ENCODE assay signal across 19 cellular contexts in genomic region chr4:79574741-79575451, GRCh38.
DNase-seq lines count a peak whose midpoint lies in the region; ATAC-seq and TF ChIP-seq lines count a peak whose summit lies in the region.
"Had no signal": no experiment of that assay in that cellular context is flagged by ENCODE, and none has a peak within 500 bp of the region (broad histone marks: within the 10 kb centered on the region; RNA-seq: fewer than 3 reads in every experiment).

No MANE protein-coding gene starts in this region.

- H3K79me1 ChIP-seq in trophoblast cell (ENCODE audit: low read length) = no peaks in the 10 kb centered on the region

- H3K27ac ChIP-seq in esophagus muscularis mucosa (replicated peaks in 1 of 4) = peak overlapping the region; percentile 28 to 65 (median 60)
- H3K27ac ChIP-seq in trophoblast cell (ENCODE audit: low read depth, low read length) = no peak overlapping the region
- H3K27ac ChIP-seq in tibial artery = peak overlapping the region; percentile 68 to 70
- H3K27ac ChIP-seq: Peyer's patch had no signal

- no peak overlapping the region for H2BK5ac ChIP-seq in trophoblast cell (ENCODE audit: low read depth, low read length, poor library complexity)

- H3K27me3 ChIP-seq in esophagus muscularis mucosa (no peaks in the 10 kb centered on the region), trophoblast cell (ENCODE audit: insufficient read depth, low read length) (no peaks in the 10 kb centered on the region), tibial artery (no peaks in the 10 kb centered on the region)
- H3K27me3 ChIP-seq: Peyer's patch had no signal

- H4K12ac ChIP-seq in trophoblast cell (ENCODE audit: low read depth, low read length) = no peak overlapping the region

- intact Hi-C loops in esophagus muscularis mucosa (cut with DNase I) (loop anchor here (5.0 kb wide), 1 partner anchor 538 kb away; no protein-coding TSS in a partner anchor), tibial artery (cut with DNase I; ENCODE audit: low total_unique reads) (loop anchor here (10.0 kb wide), 1 partner anchor 620 kb away; no protein-coding TSS in a partner anchor)

- H3K18ac ChIP-seq in trophoblast cell (ENCODE audit: low read length) = no peak overlapping the region

- no peak overlapping the region for H2AFZ ChIP-seq in trophoblast cell (ENCODE audit: insufficient read depth, low read length, poor library complexity)

- TF ChIP-seq EP300 in esophagus muscularis mucosa (IDR thresholded peaks at IDR 0.05) = no peak

- H3K14ac ChIP-seq in trophoblast cell (ENCODE audit: low read length) = no peak overlapping the region

- no peak overlapping the region for H4K8ac ChIP-seq in trophoblast cell (ENCODE audit: low read depth, low read length)

- 89% methylated on average over 7 of the region's 7 CpGs for WGBS in esophagus muscularis mucosa
- no CpG with 5 or more reads among the region's 7 CpGs for WGBS in trophoblast cell (ENCODE audit: extremely low coverage, insufficient coverage, insufficient read length)

- H3K36me3 ChIP-seq in esophagus muscularis mucosa = no peaks in the 10 kb centered on the region
- no peaks in the 10 kb centered on the region for H3K36me3 ChIP-seq in trophoblast cell (ENCODE audit: control insufficient read depth in 1 of 2, insufficient read depth in 2 of 2, low read length in 2 of 2)
- no peaks in the 10 kb centered on the region for H3K36me3 ChIP-seq in tibial artery
- H3K36me3 ChIP-seq: Peyer's patch had no signal

- TF ChIP-seq CTCF in esophagus muscularis mucosa (IDR thresholded peaks at IDR 0.05) = no peak
- no peak for TF ChIP-seq CTCF in tibial artery (IDR thresholded peaks at IDR 0.05)

- no peaks in the 10 kb centered on the region for H3K79me2 ChIP-seq in trophoblast cell (ENCODE audit: control insufficient read depth, insufficient read depth, low read length, poor library complexity)

- peaks cover 0 to 30% (median 23%) of the 10 kb centered on the region in 4 donors for H3K4me1 ChIP-seq in esophagus muscularis mucosa
- H3K4me1 ChIP-seq in trophoblast cell (ENCODE audit: control insufficient read depth in 1 of 2, insufficient read depth in 2 of 2, low read length in 2 of 2) = peaks cover 2 to 4% of the 10 kb centered on the region in 2 experiments
- H3K4me1 ChIP-seq in tibial artery = peaks cover 0 to 31% (median 15%) of the 10 kb centered on the region in 4 donors

- TF ChIP-seq POLR2A in esophagus muscularis mucosa (IDR thresholded peaks at IDR 0.05; ENCODE audit: low read depth) = no peak

- peak overlapping the region; percentile 19 for H3K4me2 ChIP-seq in trophoblast cell (ENCODE audit: low read length)

- no peak overlapping the region for H2BK120ac ChIP-seq in trophoblast cell (ENCODE audit: insufficient read depth, low read length, poor library complexity)

- H3K9me3 ChIP-seq in esophagus muscularis mucosa (no peaks in the 10 kb centered on the region), trophoblast cell (ENCODE audit: insufficient read depth, low read depth, low read length) (no peaks in the 10 kb centered on the region), tibial artery (no peaks in the 10 kb centered on the region)
- H3K9me3 ChIP-seq: Peyer's patch had no signal

- H3K23ac ChIP-seq in trophoblast cell (ENCODE audit: low read length) = no peak overlapping the region

- no peak overlapping the region for H3K9ac ChIP-seq in trophoblast cell (ENCODE audit: low read length)

- no peak overlapping the region for H2AK5ac ChIP-seq in trophoblast cell (ENCODE audit: low read length)

- no peak overlapping the region for H2BK12ac ChIP-seq in trophoblast cell (ENCODE audit: low read length)

- H4K91ac ChIP-seq in trophoblast cell (ENCODE audit: low read depth, low read length) = no peak overlapping the region

- peak; percentile 36 for DNase-seq in OCI-M1 (lab: John Stamatoyannopoulos, UW)
- DNase-seq in esophagus muscularis mucosa (ENCODE audit: extremely low spot score) = no peak
- DNase-seq in trophoblast cell = peak; percentile 86 to 97
- no peak for DNase-seq in tibial artery
- no peak for DNase-seq in activated effector memory CD4-positive, alpha-beta T cell treated with Interleukin-2 at 50 U/mL for 16 hours
- no peak for DNase-seq in activated T-cell treated with anti-CD3 and anti-CD28 coated beads, Interleukin-2, amount 50 U/mL, for 48 hours
- DNase-seq: CD4-positive, alpha-beta memory T cell; DND-41; GF-D8; GOT3; KBM-7; NCI-H1048; NCI-H146; NCI-H2107; NCI-H345; NCI-H69; Peyer's patch; SIG-M5 had no signal

- H3K4ac ChIP-seq in trophoblast cell (ENCODE audit: low read depth, low read length) = no peak overlapping the region

- ATAC-seq in HG03520 (IDR thresholded peaks at IDR 0.05; ENCODE audit: unreplicated experiment) = no peak

- H3K4me3 ChIP-seq in esophagus muscularis mucosa = no peak overlapping the region
- no peak overlapping the region for H3K4me3 ChIP-seq in trophoblast cell (ENCODE audit: low read depth, low read length)
- no peak overlapping the region for H3K4me3 ChIP-seq in tibial artery
- H3K4me3 ChIP-seq: Peyer's patch had no signal

Comparison
In these comparisons a context has a peak if more than half of its experiments do, and no peak if none do; other contexts are left out.
1. DNase-seq: peak in OCI-M1 (single experiment) and trophoblast cell (2 of 2); none in esophagus muscularis mucosa (single experiment), tibial artery (0 of 2), activated effector memory CD4-positive, alpha-beta T cell treated with Interleukin-2 at 50 U/mL for 16 hours (single experiment) and activated T-cell treated with anti-CD3 and anti-CD28 coated beads, Interleukin-2, amount 50 U/mL, for 48 hours (0 of 2).